ENCODE assay signal across 1 cellular context in the genomic region with DNA sequence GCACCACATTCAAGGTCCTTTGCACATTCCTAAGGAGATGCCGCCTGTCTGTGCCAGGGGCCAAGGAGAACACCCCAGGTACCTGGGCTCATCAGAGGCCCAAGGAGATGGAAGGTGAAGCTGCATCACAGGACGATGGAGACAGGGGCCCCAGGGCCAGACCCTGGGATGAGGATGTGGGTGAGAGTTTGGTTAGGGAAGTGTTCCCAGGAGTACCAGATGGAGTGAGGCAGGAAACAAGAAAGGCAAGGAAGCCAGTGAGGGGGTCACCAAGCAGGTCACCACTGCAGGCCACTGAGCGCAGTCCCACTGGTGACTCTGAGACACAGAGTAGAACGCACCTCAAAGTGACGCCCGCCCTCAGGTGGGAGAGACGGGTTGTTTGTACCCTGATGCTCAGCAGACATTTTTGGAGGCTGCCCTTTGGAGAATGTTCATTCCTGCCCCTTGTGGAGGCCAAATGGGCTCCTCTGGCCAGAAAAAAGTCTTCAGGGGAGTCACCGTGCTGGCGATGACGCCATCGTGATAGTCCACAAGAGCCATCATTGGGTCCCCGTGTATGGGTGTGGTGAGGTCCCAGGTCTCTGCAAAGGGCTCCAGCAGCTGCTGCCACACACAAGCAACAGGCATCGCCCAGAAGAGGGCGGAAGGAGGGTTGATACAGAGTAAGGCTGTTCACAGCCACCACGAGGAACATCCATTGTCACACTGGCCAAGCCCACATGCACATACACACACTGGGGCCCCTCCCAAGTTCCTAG.
A peak's percentile ranks its signal among the peaks of the same experiment; 100 is the strongest.
TF ChIP-seq lines count a peak whose summit lies in the region.

No MANE protein-coding gene starts in this region.

TF ChIP-seq in HepG2, 621 proteins besides CTCF, POLR2A, EP300 and RAD21:
- TF ChIP-seq, protein P1, sequence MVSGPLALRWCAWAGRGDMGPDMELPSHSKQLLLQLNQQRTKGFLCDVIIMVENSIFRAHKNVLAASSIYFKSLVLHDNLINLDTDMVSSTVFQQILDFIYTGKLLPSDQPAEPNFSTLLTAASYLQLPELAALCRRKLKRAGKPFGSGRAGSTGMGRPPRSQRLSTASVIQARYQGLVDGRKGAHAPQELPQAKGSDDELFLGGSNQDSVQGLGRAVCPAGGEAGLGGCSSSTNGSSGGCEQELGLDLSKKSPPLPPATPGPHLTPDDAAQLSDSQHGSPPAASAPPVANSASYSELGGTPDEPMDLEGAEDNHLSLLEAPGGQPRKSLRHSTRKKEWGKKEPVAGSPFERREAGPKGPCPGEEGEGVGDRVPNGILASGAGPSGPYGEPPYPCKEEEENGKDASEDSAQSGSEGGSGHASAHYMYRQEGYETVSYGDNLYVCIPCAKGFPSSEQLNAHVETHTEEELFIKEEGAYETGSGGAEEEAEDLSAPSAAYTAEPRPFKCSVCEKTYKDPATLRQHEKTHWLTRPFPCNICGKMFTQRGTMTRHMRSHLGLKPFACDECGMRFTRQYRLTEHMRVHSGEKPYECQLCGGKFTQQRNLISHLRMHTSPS (CRISPR knock-in tag; IDR thresholded peaks at IDR 0.05; ENCODE audit: low read depth) = no peak
- TF ChIP-seq STAG1 (CRISPR knock-in tag; IDR thresholded peaks at IDR 0.05) = peak; percentile 41
- TF ChIP-seq, protein P2, sequence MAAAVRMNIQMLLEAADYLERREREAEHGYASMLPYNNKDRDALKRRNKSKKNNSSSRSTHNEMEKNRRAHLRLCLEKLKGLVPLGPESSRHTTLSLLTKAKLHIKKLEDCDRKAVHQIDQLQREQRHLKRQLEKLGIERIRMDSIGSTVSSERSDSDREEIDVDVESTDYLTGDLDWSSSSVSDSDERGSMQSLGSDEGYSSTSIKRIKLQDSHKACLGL (CRISPR knock-in tag; IDR thresholded peaks at IDR 0.05) = 0 out of 2 replicates have a peak, but pooled peaks have one; percentile 26
